1 cellular context compared by ENCODE assay signal in the genomic region with DNA sequence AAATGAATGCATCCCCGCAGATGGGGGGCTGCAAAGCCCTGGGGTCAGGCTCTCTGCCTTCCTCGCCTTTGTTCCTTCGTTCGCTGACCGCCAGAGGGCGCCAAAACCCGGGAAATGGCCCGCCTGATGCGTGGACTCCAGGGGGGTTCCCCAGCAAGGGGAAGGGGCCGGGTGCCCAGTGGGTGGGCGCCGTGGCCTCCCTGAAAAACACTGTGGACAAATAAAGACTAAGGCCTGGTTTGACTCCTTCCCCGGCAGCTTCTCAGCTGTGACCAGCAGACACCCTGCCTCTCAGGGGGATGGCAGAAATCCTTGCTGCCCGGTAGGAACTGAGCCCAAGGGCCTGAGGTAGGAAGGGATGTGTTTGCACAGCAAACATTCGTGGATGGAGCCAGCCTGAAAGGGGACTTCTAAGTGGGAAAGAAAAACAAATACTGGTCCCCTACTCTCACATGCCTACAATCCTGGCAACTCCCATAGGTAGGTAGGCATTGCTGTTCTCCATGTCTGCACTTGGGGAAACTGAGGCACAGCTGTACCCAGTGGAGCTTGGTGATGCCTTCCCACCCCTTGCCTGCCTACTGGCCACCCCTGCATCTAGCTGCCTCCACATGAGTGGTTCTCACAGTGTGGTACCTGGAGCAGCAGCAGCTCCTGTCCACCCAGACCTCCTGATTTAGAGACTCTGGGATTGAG.
TF ChIP-seq lines count a peak whose summit lies in the region.

No MANE protein-coding gene starts in this region.

TF ChIP-seq in HepG2, 621 proteins besides CTCF, POLR2A, EP300 and RAD21 (continued from another document and continues in another):
- TF ChIP-seq, protein P1, sequence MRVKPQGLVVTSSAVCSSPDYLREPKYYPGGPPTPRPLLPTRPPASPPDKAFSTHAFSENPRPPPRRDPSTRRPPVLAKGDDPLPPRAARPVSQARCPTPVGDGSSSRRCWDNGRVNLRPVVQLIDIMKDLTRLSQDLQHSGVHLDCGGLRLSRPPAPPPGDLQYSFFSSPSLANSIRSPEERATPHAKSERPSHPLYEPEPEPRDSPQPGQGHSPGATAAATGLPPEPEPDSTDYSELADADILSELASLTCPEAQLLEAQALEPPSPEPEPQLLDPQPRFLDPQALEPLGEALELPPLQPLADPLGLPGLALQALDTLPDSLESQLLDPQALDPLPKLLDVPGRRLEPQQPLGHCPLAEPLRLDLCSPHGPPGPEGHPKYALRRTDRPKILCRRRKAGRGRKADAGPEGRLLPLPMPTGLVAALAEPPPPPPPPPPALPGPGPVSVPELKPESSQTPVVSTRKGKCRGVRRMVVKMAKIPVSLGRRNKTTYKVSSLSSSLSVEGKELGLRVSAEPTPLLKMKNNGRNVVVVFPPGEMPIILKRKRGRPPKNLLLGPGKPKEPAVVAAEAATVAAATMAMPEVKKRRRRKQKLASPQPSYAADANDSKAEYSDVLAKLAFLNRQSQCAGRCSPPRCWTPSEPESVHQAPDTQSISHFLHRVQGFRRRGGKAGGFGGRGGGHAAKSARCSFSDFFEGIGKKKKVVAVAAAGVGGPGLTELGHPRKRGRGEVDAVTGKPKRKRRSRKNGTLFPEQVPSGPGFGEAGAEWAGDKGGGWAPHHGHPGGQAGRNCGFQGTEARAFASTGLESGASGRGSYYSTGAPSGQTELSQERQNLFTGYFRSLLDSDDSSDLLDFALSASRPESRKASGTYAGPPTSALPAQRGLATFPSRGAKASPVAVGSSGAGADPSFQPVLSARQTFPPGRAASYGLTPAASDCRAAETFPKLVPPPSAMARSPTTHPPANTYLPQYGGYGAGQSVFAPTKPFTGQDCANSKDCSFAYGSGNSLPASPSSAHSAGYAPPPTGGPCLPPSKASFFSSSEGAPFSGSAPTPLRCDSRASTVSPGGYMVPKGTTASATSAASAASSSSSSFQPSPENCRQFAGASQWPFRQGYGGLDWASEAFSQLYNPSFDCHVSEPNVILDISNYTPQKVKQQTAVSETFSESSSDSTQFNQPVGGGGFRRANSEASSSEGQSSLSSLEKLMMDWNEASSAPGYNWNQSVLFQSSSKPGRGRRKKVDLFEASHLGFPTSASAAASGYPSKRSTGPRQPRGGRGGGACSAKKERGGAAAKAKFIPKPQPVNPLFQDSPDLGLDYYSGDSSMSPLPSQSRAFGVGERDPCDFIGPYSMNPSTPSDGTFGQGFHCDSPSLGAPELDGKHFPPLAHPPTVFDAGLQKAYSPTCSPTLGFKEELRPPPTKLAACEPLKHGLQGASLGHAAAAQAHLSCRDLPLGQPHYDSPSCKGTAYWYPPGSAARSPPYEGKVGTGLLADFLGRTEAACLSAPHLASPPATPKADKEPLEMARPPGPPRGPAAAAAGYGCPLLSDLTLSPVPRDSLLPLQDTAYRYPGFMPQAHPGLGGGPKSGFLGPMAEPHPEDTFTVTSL (CRISPR knock-in tag; IDR thresholded peaks at IDR 0.05; ENCODE audit: borderline replicate concordance): peak; percentile 56; the same call in 1 of the 2 replicates
- 0 out of 2 replicates have a peak, but pooled peaks have one; percentile 54 for TF ChIP-seq ZNF605 (CRISPR knock-in tag; IDR thresholded peaks at IDR 0.05)
- TF ChIP-seq ZBTB7A (CRISPR knock-in tag; IDR thresholded peaks at IDR 0.05): peak; percentile 56; the same call in 1 of the 2 replicates
- TF ChIP-seq ZMYM2 (CRISPR knock-in tag; IDR thresholded peaks at IDR 0.05): 0 out of 2 replicates have a peak, but pooled peaks have one; percentile 31
- TF ChIP-seq ZNF574 (CRISPR knock-in tag; IDR thresholded peaks at IDR 0.05): 0 out of 2 replicates have a peak, but pooled peaks have one; percentile 32
- TF ChIP-seq ZNF564 (CRISPR knock-in tag; IDR thresholded peaks at IDR 0.05): no peak
- 0 out of 2 replicates have a peak, but pooled peaks have one; percentile 47 for TF ChIP-seq HMGXB3 (CRISPR knock-in tag; IDR thresholded peaks at IDR 0.05; ENCODE audit: borderline replicate concordance)
- no peak for TF ChIP-seq ZNF230 (CRISPR knock-in tag; IDR thresholded peaks at IDR 0.05)
- TF ChIP-seq SOX6 (IDR thresholded peaks at IDR 0.05): no peak
- peak; percentile 44 for TF ChIP-seq SOX6 (CRISPR knock-in tag; IDR thresholded peaks at IDR 0.05)
- no peak for TF ChIP-seq ZSCAN9 (CRISPR knock-in tag; IDR thresholded peaks at IDR 0.05; ENCODE audit: borderline replicate concordance)
- TF ChIP-seq FOXA3 (CRISPR knock-in tag; IDR thresholded peaks at IDR 0.05): 0 out of 2 replicates have a peak, but pooled peaks have one; percentile 6
- peak; percentile 51; the same call in 1 of the 2 replicates for TF ChIP-seq GABPB1 (CRISPR knock-in tag; IDR thresholded peaks at IDR 0.05)
- TF ChIP-seq HDAC1 (CRISPR knock-in tag; IDR thresholded peaks at IDR 0.05): peak; percentile 62
- TF ChIP-seq ZBTB44 (CRISPR knock-in tag; IDR thresholded peaks at IDR 0.05): no peak
- peak; percentile 99 for TF ChIP-seq STAG1 (CRISPR knock-in tag; IDR thresholded peaks at IDR 0.05)
- 0 out of 2 replicates have a peak, but pooled peaks have one; percentile 4 for TF ChIP-seq ZNF784 (CRISPR knock-in tag; IDR thresholded peaks at IDR 0.05; ENCODE audit: borderline replicate concordance)
- TF ChIP-seq HNF1B (CRISPR knock-in tag; IDR thresholded peaks at IDR 0.05): peak; percentile 54; the same call in 1 of the 2 replicates
- TF ChIP-seq SMC3 (IDR thresholded peaks at IDR 0.05; ENCODE audit: low read length): peak; percentile 38; the same call in 1 of the 2 replicates
- TF ChIP-seq, protein P2, sequence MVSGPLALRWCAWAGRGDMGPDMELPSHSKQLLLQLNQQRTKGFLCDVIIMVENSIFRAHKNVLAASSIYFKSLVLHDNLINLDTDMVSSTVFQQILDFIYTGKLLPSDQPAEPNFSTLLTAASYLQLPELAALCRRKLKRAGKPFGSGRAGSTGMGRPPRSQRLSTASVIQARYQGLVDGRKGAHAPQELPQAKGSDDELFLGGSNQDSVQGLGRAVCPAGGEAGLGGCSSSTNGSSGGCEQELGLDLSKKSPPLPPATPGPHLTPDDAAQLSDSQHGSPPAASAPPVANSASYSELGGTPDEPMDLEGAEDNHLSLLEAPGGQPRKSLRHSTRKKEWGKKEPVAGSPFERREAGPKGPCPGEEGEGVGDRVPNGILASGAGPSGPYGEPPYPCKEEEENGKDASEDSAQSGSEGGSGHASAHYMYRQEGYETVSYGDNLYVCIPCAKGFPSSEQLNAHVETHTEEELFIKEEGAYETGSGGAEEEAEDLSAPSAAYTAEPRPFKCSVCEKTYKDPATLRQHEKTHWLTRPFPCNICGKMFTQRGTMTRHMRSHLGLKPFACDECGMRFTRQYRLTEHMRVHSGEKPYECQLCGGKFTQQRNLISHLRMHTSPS (CRISPR knock-in tag; IDR thresholded peaks at IDR 0.05; ENCODE audit: low read depth): 0 out of 2 replicates have a peak, but pooled peaks have one; percentile 16
- TF ChIP-seq AHR (CRISPR knock-in tag; IDR thresholded peaks at IDR 0.05): 0 out of 2 replicates have a peak, but pooled peaks have one; percentile 40
- TF ChIP-seq, protein P3, sequence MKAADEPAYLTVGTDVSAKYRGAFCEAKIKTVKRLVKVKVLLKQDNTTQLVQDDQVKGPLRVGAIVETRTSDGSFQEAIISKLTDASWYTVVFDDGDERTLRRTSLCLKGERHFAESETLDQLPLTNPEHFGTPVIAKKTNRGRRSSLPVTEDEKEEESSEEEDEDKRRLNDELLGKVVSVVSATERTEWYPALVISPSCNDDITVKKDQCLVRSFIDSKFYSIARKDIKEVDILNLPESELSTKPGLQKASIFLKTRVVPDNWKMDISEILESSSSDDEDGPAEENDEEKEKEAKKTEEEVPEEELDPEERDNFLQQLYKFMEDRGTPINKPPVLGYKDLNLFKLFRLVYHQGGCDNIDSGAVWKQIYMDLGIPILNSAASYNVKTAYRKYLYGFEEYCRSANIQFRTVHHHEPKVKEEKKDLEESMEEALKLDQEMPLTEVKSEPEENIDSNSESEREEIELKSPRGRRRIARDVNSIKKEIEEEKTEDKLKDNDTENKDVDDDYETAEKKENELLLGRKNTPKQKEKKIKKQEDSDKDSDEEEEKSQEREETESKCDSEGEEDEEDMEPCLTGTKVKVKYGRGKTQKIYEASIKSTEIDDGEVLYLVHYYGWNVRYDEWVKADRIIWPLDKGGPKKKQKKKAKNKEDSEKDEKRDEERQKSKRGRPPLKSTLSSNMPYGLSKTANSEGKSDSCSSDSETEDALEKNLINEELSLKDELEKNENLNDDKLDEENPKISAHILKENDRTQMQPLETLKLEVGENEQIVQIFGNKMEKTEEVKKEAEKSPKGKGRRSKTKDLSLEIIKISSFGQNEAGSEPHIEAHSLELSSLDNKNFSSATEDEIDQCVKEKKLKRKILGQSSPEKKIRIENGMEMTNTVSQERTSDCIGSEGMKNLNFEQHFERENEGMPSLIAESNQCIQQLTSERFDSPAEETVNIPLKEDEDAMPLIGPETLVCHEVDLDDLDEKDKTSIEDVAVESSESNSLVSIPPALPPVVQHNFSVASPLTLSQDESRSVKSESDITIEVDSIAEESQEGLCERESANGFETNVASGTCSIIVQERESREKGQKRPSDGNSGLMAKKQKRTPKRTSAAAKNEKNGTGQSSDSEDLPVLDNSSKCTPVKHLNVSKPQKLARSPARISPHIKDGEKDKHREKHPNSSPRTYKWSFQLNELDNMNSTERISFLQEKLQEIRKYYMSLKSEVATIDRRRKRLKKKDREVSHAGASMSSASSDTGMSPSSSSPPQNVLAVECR (CRISPR knock-in tag; IDR thresholded peaks at IDR 0.05; ENCODE audit: borderline replicate concordance): peak; percentile 23; the same call in 1 of the 2 replicates
- TF ChIP-seq ZNF670 (CRISPR knock-in tag; IDR thresholded peaks at IDR 0.05; ENCODE audit: borderline replicate concordance): 0 out of 2 replicates have a peak, but pooled peaks have one; percentile 61
